ENCODE assay signal across 8 cellular contexts in the genomic region with DNA sequence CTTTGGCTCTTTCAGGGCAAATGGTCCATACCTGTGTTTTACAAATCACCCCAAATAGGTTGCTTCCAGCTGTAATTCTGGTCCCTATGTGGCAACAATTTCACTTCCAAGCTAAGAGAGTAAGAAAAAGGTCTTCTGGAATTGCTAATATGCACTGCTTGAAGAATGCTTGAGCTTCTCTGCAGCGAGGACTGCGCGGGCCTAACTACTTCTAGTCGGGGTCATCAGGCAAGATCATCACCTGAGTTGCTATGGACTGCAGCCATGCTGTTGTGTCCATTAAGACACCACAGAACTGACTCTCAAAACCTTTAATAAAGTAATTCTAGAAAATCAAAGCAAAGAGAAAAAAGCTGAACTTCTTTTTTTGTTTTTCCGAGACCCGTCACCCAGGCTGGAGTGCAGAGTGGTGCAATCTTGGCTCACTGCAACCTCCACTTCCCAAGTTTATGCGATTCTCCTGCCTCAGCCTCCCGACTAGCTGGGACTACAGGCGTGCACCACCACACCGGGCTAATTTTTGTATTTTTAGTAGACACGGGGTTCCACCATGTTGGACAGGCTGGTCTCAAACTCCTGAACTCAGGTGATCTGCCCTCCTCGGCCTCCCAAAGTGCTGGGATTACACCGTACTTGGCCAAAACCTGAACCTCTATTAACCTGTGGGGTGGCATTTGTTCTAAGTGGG. TPM values are rescaled to one million over a fixed set of nuclear protein-coding genes. Genes with fewer than 3 reads are reported as not detected.
A peak's percentile ranks its signal among the peaks of the same experiment; 100 is the strongest.
DNase-seq lines count a peak whose midpoint lies in the region; ATAC-seq and TF ChIP-seq lines count a peak whose summit lies in the region.

No MANE protein-coding gene starts in this region.

- no peak for TF ChIP-seq CTCF in BE2C (IDR thresholded peaks at IDR 0.05; ENCODE audit: low read depth, low read length)
- TF ChIP-seq CTCF in MM.1S (IDR thresholded peaks at IDR 0.05; ENCODE audit: low read length): no peak
- TF ChIP-seq CTCF in neural cell (IDR thresholded peaks at IDR 0.05; ENCODE audit: poor library complexity, severe bottlenecking): no peak

- H3K4me1 ChIP-seq in BE2C: peaks cover 6% of the 10 kb centered on the region
- peaks cover 16% of the 10 kb centered on the region; the same call in 1 of the 2 replicates for H3K4me1 ChIP-seq in MM.1S (ENCODE audit: low read length)

- intact Hi-C loops in dendritic cell treated with granulocyte-macrophage colony-stimulating factor and Interleukin-4, amounts not matched to agents 40 ng/mL and 50 ng/mL, for 4 days (cut with micrococcal nuclease): no loop called here

- H3K36me3 ChIP-seq in BE2C: peaks cover 2% of the 10 kb centered on the region; the same call in 1 of the 2 replicates
- no peaks in the 10 kb centered on the region for H3K36me3 ChIP-seq in MM.1S (replicated peaks; ENCODE audit: insufficient read depth, low read length)
- no peaks in the 10 kb centered on the region for H3K36me3 ChIP-seq in neural cell (ENCODE audit: insufficient read depth, low read length)

- no peaks in the 10 kb centered on the region for H3K9me3 Mint-ChIP-seq in dendritic cell treated with granulocyte-macrophage colony-stimulating factor and Interleukin-4, amounts not matched to agents 40 ng/mL and 50 ng/mL, for 4 days

- H3K79me2 ChIP-seq in MM.1S (ENCODE audit: low read length) (peaks cover 63% of the 10 kb centered on the region), neural cell (replicated peaks; ENCODE audit: insufficient read depth, low read length) (peaks cover 66% of the 10 kb centered on the region)

- H4K20me1 ChIP-seq in MM.1S (ENCODE audit: insufficient read depth, low read length): no peaks in the 10 kb centered on the region
- H4K20me1 ChIP-seq in neural cell (ENCODE audit: insufficient read depth): no peaks in the 10 kb centered on the region

- H3K27ac ChIP-seq in MM.1S (ENCODE audit: low read length) (no peak overlapping the region), neural cell (ENCODE audit: low read length) (no peak overlapping the region)

- H3K27me3 Mint-ChIP-seq in dendritic cell treated with granulocyte-macrophage colony-stimulating factor and Interleukin-4, amounts not matched to agents 40 ng/mL and 50 ng/mL, for 4 days: no peaks in the 10 kb centered on the region

- no peak for TF ChIP-seq RAD21 in neural cell (conservative IDR thresholded peaks at IDR 0.05)

- H3K4me2 ChIP-seq in MM.1S (ENCODE audit: low read depth, low read length) (peak overlapping the region; percentile 80), neural cell (ENCODE audit: low read length) (peak overlapping the region; percentile 98)

- H3K4me3 Mint-ChIP-seq in dendritic cell treated with granulocyte-macrophage colony-stimulating factor and Interleukin-4, amounts not matched to agents 40 ng/mL and 50 ng/mL, for 4 days: peak overlapping the region; percentile 77

- H3K9ac ChIP-seq in MM.1S (ENCODE audit: low read length) (no peak overlapping the region), neural cell (ENCODE audit: low read length) (peak overlapping the region; percentile 94)

- ATAC-seq in HG03520 (IDR thresholded peaks at IDR 0.05; ENCODE audit: unreplicated experiment): no peak
- no peak for ATAC-seq in HG03097 (IDR thresholded peaks at IDR 0.05; ENCODE audit: low FRiP score, unreplicated experiment)

- H2AFZ ChIP-seq in MM.1S (ENCODE audit: low read length): no peak overlapping the region
- H2AFZ ChIP-seq in neural cell (ENCODE audit: low read depth, low read length): no peak overlapping the region

- H3K9me3 ChIP-seq in BE2C: no peaks in the 10 kb centered on the region
- no peaks in the 10 kb centered on the region for H3K9me3 ChIP-seq in MM.1S (replicated peaks; ENCODE audit: insufficient read depth, low read length)
- no peaks in the 10 kb centered on the region for H3K9me3 ChIP-seq in neural cell (ENCODE audit: low read length)

- DNase-seq in BE2C (no peak), MM.1S (no peak), NCI-H345 treated with DMSO at 0.1 percent for 48 hours (lab: John Stamatoyannopoulos, UW; ENCODE audit: unreplicated experiment) (no peak), G401 (ENCODE audit: low spot score) (no peak)

- TF ChIP-seq EP300 in neural cell (conservative IDR thresholded peaks at IDR 0.05; ENCODE audit: poor library complexity, severe bottlenecking): no peak

- no peaks in the 10 kb centered on the region for H3K9me2 ChIP-seq in MM.1S (replicated peaks; ENCODE audit: insufficient read depth, low read length)
- no peaks in the 10 kb centered on the region for H3K9me2 ChIP-seq in neural cell (ENCODE audit: insufficient read depth, low read length)

- H3F3A ChIP-seq in MM.1S (ENCODE audit: insufficient read depth, low read length) (peaks cover 6% of the 10 kb centered on the region; the same call in 1 of the 2 replicates), neural cell (ENCODE audit: insufficient read depth, low read length, poor library complexity, severe bottlenecking) (no peaks in the 10 kb centered on the region)

- no peak overlapping the region for H3K27ac Mint-ChIP-seq in dendritic cell treated with granulocyte-macrophage colony-stimulating factor and Interleukin-4, amounts not matched to agents 40 ng/mL and 50 ng/mL, for 4 days

- in situ Hi-C loops in G401 (cut with HindIII; ENCODE audit: low sequenced_read_pairs): no loop called here

- H3K4me3 ChIP-seq in BE2C (ENCODE audit: low read depth, low read length) (peak overlapping the region; percentile 80), MM.1S (ENCODE audit: low read length) (no peak overlapping the region), neural cell (ENCODE audit: low read length) (peak overlapping the region; percentile 94)

- peaks cover 47% of the 10 kb centered on the region for H3K36me3 Mint-ChIP-seq in dendritic cell treated with granulocyte-macrophage colony-stimulating factor and Interleukin-4, amounts not matched to agents 40 ng/mL and 50 ng/mL, for 4 days (ENCODE audit: low read depth)

- peaks cover 49% of the 10 kb centered on the region for H3K4me1 Mint-ChIP-seq in dendritic cell treated with granulocyte-macrophage colony-stimulating factor and Interleukin-4, amounts not matched to agents 40 ng/mL and 50 ng/mL, for 4 days (ENCODE audit: low read depth)

- H3K27me3 ChIP-seq in BE2C: no peaks in the 10 kb centered on the region
- H3K27me3 ChIP-seq in MM.1S (replicated peaks; ENCODE audit: insufficient read depth, low read length): no peaks in the 10 kb centered on the region
- H3K27me3 ChIP-seq in neural cell (ENCODE audit: insufficient read depth, low read depth, low read length): no peaks in the 10 kb centered on the region

TF ChIP-seq in neural cell, 6 proteins besides CTCF, POLR2A, EP300 and RAD21:
- TF ChIP-seq SMC3 (conservative IDR thresholded peaks at IDR 0.05; ENCODE audit: poor library complexity) (no peak), MXI1 (conservative IDR thresholded peaks at IDR 0.05; ENCODE audit: poor library complexity, severe bottlenecking) (no peak), EZH2 (IDR thresholded peaks at IDR 0.05; ENCODE audit: borderline replicate concordance, insufficient read depth, low read length, poor library complexity, severe bottlenecking) (no peak), REST (IDR thresholded peaks at IDR 0.05; ENCODE audit: borderline replicate concordance) (no peak), TAF1 (IDR thresholded peaks at IDR 0.05; ENCODE audit: low read depth) (no peak), POLR2AphosphoS5 (IDR thresholded peaks at IDR 0.05) (no peak)
TF ChIP-seq in neural cell: peak in this region for 0.

RNA-seq across cellular contexts. Expression of gene JOSD1, which starts 2.2 kb away (rescaled TPM):
- 57.1 TPM for polyA plus RNA-seq in BE2C (2012; ENCODE audit: insufficient read depth, insufficient read length, low read depth)
- polyA plus RNA-seq in neural cell: 63.5 and 71.3 TPM in 2 replicates
- polyA minus RNA-seq in neural cell: 65.4 and 77.4 TPM in 2 replicates
- total RNA-seq in G401 (2014; rRNA removed; shearing (Covaris generic)): 33.3 and 41.4 TPM in 2 replicates

RNA-seq across cellular contexts. Expression of gene GTPBP1, which starts 7.2 kb away (rescaled TPM):
- polyA plus RNA-seq in BE2C (2012; ENCODE audit: insufficient read depth, insufficient read length, low read depth): 60.1 TPM
- 31.9 TPM in 2 replicates for polyA plus RNA-seq in neural cell
- 65.1 and 69.4 TPM in 2 replicates for polyA minus RNA-seq in neural cell
- 30.5 and 35.9 TPM in 2 replicates for total RNA-seq in G401 (2014; rRNA removed; shearing (Covaris generic))

RNA-seq across cellular contexts. Expression of gene TOMM22, which starts 16.8 kb away (rescaled TPM):
- polyA plus RNA-seq in BE2C (2012; ENCODE audit: insufficient read depth, insufficient read length, low read depth): 243 TPM
- 79.1 and 112 TPM in 2 replicates for polyA plus RNA-seq in neural cell
- 30.7 and 30.9 TPM in 2 replicates for polyA minus RNA-seq in neural cell
- total RNA-seq in G401 (2014; rRNA removed; shearing (Covaris generic)): 131 and 138 TPM in 2 replicates

RNA-seq across cellular contexts. Expression of gene CBY1, which starts 42.1 kb away (rescaled TPM):
- 25.6 TPM for polyA plus RNA-seq in BE2C (2012; ENCODE audit: insufficient read depth, insufficient read length, low read depth)
- 38.3 and 51.4 TPM in 2 replicates for polyA plus RNA-seq in neural cell
- polyA minus RNA-seq in neural cell: 23.1 and 24.9 TPM in 2 replicates
- total RNA-seq in G401 (2014; rRNA removed; shearing (Covaris generic)): 34.2 and 47.6 TPM in 2 replicates

RNA-seq across cellular contexts. Expression of gene FAM227A, which starts 42.4 kb away (rescaled TPM):
- 0.54 TPM for polyA plus RNA-seq in BE2C (2012; ENCODE audit: insufficient read depth, insufficient read length, low read depth)
- 14.0 and 16.9 TPM in 2 replicates for polyA plus RNA-seq in neural cell
- 23.6 and 28.6 TPM in 2 replicates for polyA minus RNA-seq in neural cell
- 0.37 and 0.41 TPM in 2 replicates for total RNA-seq in G401 (2014; rRNA removed; shearing (Covaris generic))
